Comparison of ENCODE assay signal across 23 cellular contexts in genomic region chr21:39804264-39804663, GRCh38. TPM values are rescaled to one million over a fixed set of nuclear protein-coding genes. Genes with fewer than 3 reads are reported as not detected.
"Had no signal": no experiment of that assay in that cellular context is flagged by ENCODE, and none has a peak within 500 bp of the region (broad histone marks: within the 10 kb centered on the region; RNA-seq: fewer than 3 reads in every experiment).

No MANE protein-coding gene starts in this region.

- H3K36me3 ChIP-seq: MG63 had no signal

- H3K4me3 ChIP-seq: MG63 had no signal

- DNase-seq: IMR-90; Karpas-422; KG1; MG63; NCI-H1092 treated with DMSO at 0.1 percent for 48 hours; NCI-H1436; NCI-H187; NCI-H2029; NCI-H2081 treated with DMSO at 0.1 percent for 48 hours; NCI-H2171; NCI-H226; NCI-H446; NCI-H510A; NCI-H524 treated with DMSO at 0.1 percent for 48 hours; NCI-H69; NCI-H774; NK-92 treated with Interleukin-12 subunit alpha and Interleukin-12 subunit beta, amount 100 ng/mL, for 24 hours; PC-3; SHP77; SK-N-SH; SW 1271 had no signal

- ATAC-seq: Panc1, PC-3 had no signal

- H3K9me3 ChIP-seq: MG63, SK-N-SH had no signal

RNA-seq across cellular contexts. Expression of gene IGSF5, which starts 59.3 kb away (rescaled TPM):
- total RNA-seq: IMR-90, OCI-LY7, PC-3 had no signal
- polyA plus RNA-seq: IMR-90 had no signal
